ENCODE assay signal across 23 cellular contexts in genomic region chr2:203835867-203836800, GRCh38. TPM values are rescaled to one million over a fixed set of nuclear protein-coding genes. Genes with fewer than 3 reads are reported as not detected.
"Had no signal": no experiment of that assay in that cellular context is flagged by ENCODE, and none has a peak within 500 bp of the region (broad histone marks: within the 10 kb centered on the region; RNA-seq: fewer than 3 reads in every experiment).

No MANE protein-coding gene starts in this region.

- ATAC-seq: activated naive CD4-positive, alpha-beta T cell treated with anti-CD3 and anti-CD28 coated beads, Interleukin-2, amount 50 U/mL, for 72 hours; natural killer cell treated with Interleukin-12 subunit alpha and Interleukin-12 subunit beta and Interleukin-15 and Interleukin-18, amount 100 ng/mL, for 72 hours; right cardiac atrium had no signal

- H3K27ac ChIP-seq: coronary artery, esophagus squamous epithelium, transverse colon, vagina had no signal

- H3K4me1 Mint-ChIP-seq: activated B cell treated with CpG ODN at 0.5 μM for 24 hours; brain; central memory CD8-positive, alpha-beta T cell had no signal

- H3K36me3 Mint-ChIP-seq: activated naive CD4-positive, alpha-beta T cell treated with anti-CD3 and anti-CD28 coated beads, Interleukin-2, amount 50 U/mL, for 72 hours; brain; natural killer cell treated with Interleukin-12 subunit alpha and Interleukin-12 subunit beta and Interleukin-15 and Interleukin-18, amount 100 ng/mL, for 72 hours had no signal

- H3K27me3 ChIP-seq: esophagus squamous epithelium, transverse colon, vagina had no signal

- DNase-seq: activated B cell treated with CpG ODN at 0.5 μM for 24 hours; activated CD4-positive, alpha-beta T cell treated with anti-CD3 and anti-CD28 coated beads, Interleukin-2, amount 50 U/mL, for 4 hours; esophagus squamous epithelium; kidney glomerular epithelial cell; mesendoderm; occipital lobe; right cardiac atrium; stimulated activated CD4-positive, alpha-beta T cell treated with anti-CD3 and anti-CD28 coated beads, Interleukin-15, amount 100 ng/mL, for 24 hours; stimulated activated CD4-positive, alpha-beta T cell treated with anti-CD3 and anti-CD28 coated beads, Interleukin-4, amount 100 ng/mL, for 24 hours; stimulated activated naive CD4-positive, alpha-beta T cell treated with Interleukin-2 at 50 U/mL for 16 hours; substantia nigra; transverse colon had no signal

- H3K4me1 ChIP-seq: esophagus squamous epithelium, transverse colon, vagina had no signal

- H3K4me3 ChIP-seq: coronary artery, esophagus squamous epithelium, skin epidermis, transverse colon, vagina had no signal

- H3K9me3 Mint-ChIP-seq: activated B cell treated with CpG ODN at 0.5 μM for 24 hours; activated T-helper 2 cell treated with anti-CD3 and anti-CD28 coated beads, Interferon-gamma antibody, Interleukin-2, Interleukin-4, amounts not matched to agents 10 μg/mL and 5 μg/mL and 100 μg/mL, durations not matched to agents 14 hours and 24 hours and 36 hours; brain; central memory CD8-positive, alpha-beta T cell; natural killer cell treated with Interleukin-12 subunit alpha and Interleukin-12 subunit beta and Interleukin-15 and Interleukin-18, amount 100 ng/mL, for 72 hours; T-helper 2 cell treated with Interferon-gamma antibody and Interleukin-4, amounts not matched to agents 5 μg/mL and 100 μg/mL, for 36 hours had no signal

- H3K27ac Mint-ChIP-seq: activated B cell treated with CpG ODN at 0.5 μM for 24 hours; activated naive CD4-positive, alpha-beta T cell treated with anti-CD3 and anti-CD28 coated beads, Interleukin-2, amount 50 U/mL, for 72 hours; activated T-helper 2 cell treated with anti-CD3 and anti-CD28 coated beads, Interferon-gamma antibody, Interleukin-2, Interleukin-4, amounts not matched to agents 10 μg/mL and 5 μg/mL and 100 μg/mL, durations not matched to agents 14 hours and 24 hours and 36 hours; brain; natural killer cell treated with Interleukin-12 subunit alpha and Interleukin-12 subunit beta and Interleukin-15 and Interleukin-18, amount 100 ng/mL, for 72 hours; progenitor cell of endocrine pancreas; T-helper 2 cell treated with Interferon-gamma antibody and Interleukin-4, amounts not matched to agents 5 μg/mL and 100 μg/mL, for 36 hours had no signal

- H3K36me3 ChIP-seq: esophagus squamous epithelium, transverse colon, vagina had no signal

- H3K9me3 ChIP-seq: esophagus squamous epithelium, transverse colon, vagina had no signal

- H3K27me3 Mint-ChIP-seq: central memory CD8-positive, alpha-beta T cell had no signal

- H3K4me3 Mint-ChIP-seq: activated B cell treated with CpG ODN at 0.5 μM for 24 hours; brain; central memory CD8-positive, alpha-beta T cell; natural killer cell treated with Interleukin-12 subunit alpha and Interleukin-12 subunit beta and Interleukin-15 and Interleukin-18, amount 100 ng/mL, for 72 hours; T-helper 2 cell treated with Interferon-gamma antibody and Interleukin-4, amounts not matched to agents 5 μg/mL and 100 μg/mL, for 36 hours had no signal

RNA-seq across cellular contexts. Expression of gene CTLA4, which starts 31.4 kb away (rescaled TPM):
- total RNA-seq: fibroblast of villous mesenchyme, occipital lobe, progenitor cell of endocrine pancreas, right cardiac atrium had no signal
